ENCODE assay signal across 13 cellular contexts in the genomic region with DNA sequence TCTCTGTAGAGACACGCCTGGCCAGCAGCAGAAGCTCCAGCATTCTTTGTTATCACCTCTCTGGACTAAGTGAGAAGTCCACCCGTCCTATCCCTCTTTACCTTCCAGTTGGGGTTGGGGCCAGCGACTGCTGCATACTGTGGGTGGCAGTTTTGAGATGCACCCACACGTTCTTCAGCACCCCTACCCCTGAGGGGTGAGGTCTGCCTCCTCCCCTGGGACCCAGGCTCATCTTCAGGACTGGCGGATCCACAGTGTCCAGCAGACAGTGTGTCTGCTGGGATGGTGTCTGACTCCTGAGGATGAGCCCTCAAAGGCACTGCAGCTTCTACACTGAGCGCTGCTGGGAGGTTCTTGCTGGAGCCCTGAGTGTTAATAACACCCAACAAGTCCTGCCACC.
DNase-seq lines count a peak whose midpoint lies in the region; ATAC-seq and TF ChIP-seq lines count a peak whose summit lies in the region.
"Had no signal": no experiment of that assay in that cellular context is flagged by ENCODE, and none has a peak within 500 bp of the region (broad histone marks: within the 10 kb centered on the region; RNA-seq: fewer than 3 reads in every experiment).

No MANE protein-coding gene starts in this region.

- H3K27ac Mint-ChIP-seq in natural killer cell treated with Interleukin-12 subunit alpha and Interleukin-12 subunit beta and Interleukin-15 and Interleukin-18, amount 100 ng/mL, for 72 hours: no peak overlapping the region
- H3K27ac Mint-ChIP-seq in natural killer cell: no peak overlapping the region
- H3K27ac Mint-ChIP-seq in stimulated activated effector memory CD8-positive, alpha-beta T cell treated with anti-CD3 and anti-CD28 coated beads, Interleukin-12 subunit alpha, Interleukin-12 subunit beta, amount 100 ng/mL, for 72 hours: no peak overlapping the region
- H3K27ac Mint-ChIP-seq: CD4-positive, CD25-positive, alpha-beta regulatory T cell; IgD-negative memory B cell had no signal

- no peak overlapping the region for H2BK5ac ChIP-seq in neuronal stem cell (ENCODE audit: low read length)

- H3K4me2 ChIP-seq in neuronal stem cell (ENCODE audit: insufficient read depth, low read length, poor library complexity, severe bottlenecking): no peak overlapping the region
- H3K4me2 ChIP-seq: BLaER1 treated with 17β-estradiol and CSF1 and Interleukin-3, amounts not matched to agents 10 nM and 100 nM had no signal

- peaks cover 0 to 18% (median 17%) of the 10 kb centered on the region in 3 experiments for H3K27me3 ChIP-seq in neuronal stem cell (ENCODE audit: control insufficient read depth in 3 of 3, insufficient read depth in 3 of 3, low read depth in 1 of 3, low read length in 3 of 3)
- H3K27me3 ChIP-seq: BLaER1 treated with 17β-estradiol and CSF1 and Interleukin-3, amounts not matched to agents 10 nM and 100 nM had no signal

- H2BK15ac ChIP-seq in neuronal stem cell (ENCODE audit: low read length): no peak overlapping the region

- no peaks in the 10 kb centered on the region for H3K36me3 Mint-ChIP-seq in natural killer cell treated with Interleukin-12 subunit alpha and Interleukin-12 subunit beta and Interleukin-15 and Interleukin-18, amount 100 ng/mL, for 72 hours
- H3K36me3 Mint-ChIP-seq in natural killer cell: no peaks in the 10 kb centered on the region
- H3K36me3 Mint-ChIP-seq in stimulated activated effector memory CD8-positive, alpha-beta T cell treated with anti-CD3 and anti-CD28 coated beads, Interleukin-12 subunit alpha, Interleukin-12 subunit beta, amount 100 ng/mL, for 72 hours: no peaks in the 10 kb centered on the region
- H3K36me3 Mint-ChIP-seq: CD4-positive, CD25-positive, alpha-beta regulatory T cell had no signal

- H3K79me1 ChIP-seq in neuronal stem cell (ENCODE audit: low read depth, low read length): no peaks in the 10 kb centered on the region

- H2AFZ ChIP-seq in neuronal stem cell (ENCODE audit: low read length): no peak overlapping the region

- peak overlapping the region; percentile 61 for H3K18ac ChIP-seq in neuronal stem cell (ENCODE audit: low read length)

- H4K91ac ChIP-seq in neuronal stem cell (ENCODE audit: low read depth, low read length, poor library complexity): no peak overlapping the region

- peaks cover 6 to 19% of the 10 kb centered on the region in 2 donors for H3K9me3 ChIP-seq in neuronal stem cell (replicated peaks in 1 of 2; ENCODE audit: control insufficient read depth in 2 of 2, insufficient read depth in 1 of 2, low read depth in 1 of 2, low read length in 2 of 2)
- H3K9me3 ChIP-seq: BLaER1 treated with 17β-estradiol and CSF1 and Interleukin-3, amounts not matched to agents 10 nM and 100 nM had no signal

- no peak overlapping the region for H4K8ac ChIP-seq in neuronal stem cell (ENCODE audit: low read depth, low read length)

- H2BK12ac ChIP-seq in neuronal stem cell (ENCODE audit: low read length): no peak overlapping the region

- peaks cover 0 to 5% of the 10 kb centered on the region in 2 donors for H3K4me1 Mint-ChIP-seq in natural killer cell treated with Interleukin-12 subunit alpha and Interleukin-12 subunit beta and Interleukin-15 and Interleukin-18, amount 100 ng/mL, for 72 hours (ENCODE audit: low read depth in 2 of 2)
- no peaks in the 10 kb centered on the region for H3K4me1 Mint-ChIP-seq in natural killer cell
- H3K4me1 Mint-ChIP-seq in stimulated activated effector memory CD8-positive, alpha-beta T cell treated with anti-CD3 and anti-CD28 coated beads, Interleukin-12 subunit alpha, Interleukin-12 subunit beta, amount 100 ng/mL, for 72 hours: peaks cover 7% of the 10 kb centered on the region
- H3K4me1 Mint-ChIP-seq: CD4-positive, CD25-positive, alpha-beta regulatory T cell had no signal

- no peaks in the 10 kb centered on the region for H3K27me3 Mint-ChIP-seq in natural killer cell treated with Interleukin-12 subunit alpha and Interleukin-12 subunit beta and Interleukin-15 and Interleukin-18, amount 100 ng/mL, for 72 hours
- H3K27me3 Mint-ChIP-seq in natural killer cell (ENCODE audit: low read depth in 2 of 2): peaks cover 0 to 4% of the 10 kb centered on the region in 2 donors
- H3K27me3 Mint-ChIP-seq: CD4-positive, CD25-positive, alpha-beta regulatory T cell had no signal

- H3K14ac ChIP-seq in neuronal stem cell (ENCODE audit: low read length): no peak overlapping the region

- no peak overlapping the region for H3K9ac ChIP-seq in neuronal stem cell (ENCODE audit: low read depth, low read length, poor library complexity)
- H3K9ac ChIP-seq: BLaER1 treated with 17β-estradiol and CSF1 and Interleukin-3, amounts not matched to agents 10 nM and 100 nM had no signal

- peaks cover 6 to 16% of the 10 kb centered on the region in 2 donors for H3K4me1 ChIP-seq in neuronal stem cell (ENCODE audit: control insufficient read depth in 2 of 2, insufficient read depth in 1 of 2, low read depth in 1 of 2, low read length in 2 of 2)

- H3K4ac ChIP-seq in neuronal stem cell (ENCODE audit: low read length): no peak overlapping the region

- no peak overlapping the region for H3K4me3 Mint-ChIP-seq in natural killer cell treated with Interleukin-12 subunit alpha and Interleukin-12 subunit beta and Interleukin-15 and Interleukin-18, amount 100 ng/mL, for 72 hours
- H3K4me3 Mint-ChIP-seq in natural killer cell: no peak overlapping the region
- no peak overlapping the region for H3K4me3 Mint-ChIP-seq in stimulated activated effector memory CD8-positive, alpha-beta T cell treated with anti-CD3 and anti-CD28 coated beads, Interleukin-12 subunit alpha, Interleukin-12 subunit beta, amount 100 ng/mL, for 72 hours
- H3K4me3 Mint-ChIP-seq: CD4-positive, CD25-positive, alpha-beta regulatory T cell; IgD-negative memory B cell had no signal

- no peak for DNase-seq in natural killer cell treated with Interleukin-12 subunit alpha and Interleukin-12 subunit beta and Interleukin-15 and Interleukin-18, amount 100 ng/mL, for 72 hours (ENCODE audit: low spot score)
- DNase-seq in natural killer cell: no peak
- no peak for DNase-seq in neuronal stem cell (ENCODE audit: low spot score)
- no peak for DNase-seq in stimulated activated effector memory CD8-positive, alpha-beta T cell treated with anti-CD3 and anti-CD28 coated beads, Interleukin-12 subunit alpha, Interleukin-12 subunit beta, amount 100 ng/mL, for 72 hours (ENCODE audit: low spot score in 2 of 2)
- DNase-seq in cerebellar nuclear complex (lab: John Stamatoyannopoulos, UW): no peak
- DNase-seq: ACHN; CD4-positive, CD25-positive, alpha-beta regulatory T cell; DMS53 had no signal

- no peaks in the 10 kb centered on the region for H3K9me3 Mint-ChIP-seq in natural killer cell treated with Interleukin-12 subunit alpha and Interleukin-12 subunit beta and Interleukin-15 and Interleukin-18, amount 100 ng/mL, for 72 hours
- H3K9me3 Mint-ChIP-seq in natural killer cell: no peaks in the 10 kb centered on the region
- H3K9me3 Mint-ChIP-seq in stimulated activated effector memory CD8-positive, alpha-beta T cell treated with anti-CD3 and anti-CD28 coated beads, Interleukin-12 subunit alpha, Interleukin-12 subunit beta, amount 100 ng/mL, for 72 hours: no peaks in the 10 kb centered on the region
- H3K9me3 Mint-ChIP-seq: CD4-positive, CD25-positive, alpha-beta regulatory T cell; IgD-negative memory B cell had no signal

- H3K27ac ChIP-seq in neuronal stem cell (replicated peaks; ENCODE audit: low read length): no peak overlapping the region
- H3K27ac ChIP-seq: BLaER1 treated with 17β-estradiol and CSF1 and Interleukin-3, amounts not matched to agents 10 nM and 100 nM had no signal

- H3K23ac ChIP-seq in neuronal stem cell (ENCODE audit: low read depth, low read length, poor library complexity): no peak overlapping the region

- peak; percentile 37 to 56 for ATAC-seq in natural killer cell treated with Interleukin-12 subunit alpha and Interleukin-12 subunit beta and Interleukin-15 and Interleukin-18, amount 100 ng/mL, for 72 hours
- ATAC-seq in natural killer cell: no peak
- peak; percentile 11 for ATAC-seq in stimulated activated effector memory CD8-positive, alpha-beta T cell treated with anti-CD3 and anti-CD28 coated beads, Interleukin-12 subunit alpha, Interleukin-12 subunit beta, amount 100 ng/mL, for 72 hours
- ATAC-seq in HG03442 (IDR thresholded peaks at IDR 0.05; ENCODE audit: unreplicated experiment): no peak
- ATAC-seq in HG02610 (IDR thresholded peaks at IDR 0.05; ENCODE audit: unreplicated experiment): no peak
- ATAC-seq: HCT116 had no signal

- H3K36me3 ChIP-seq in neuronal stem cell (replicated peaks in 1 of 2; ENCODE audit: control insufficient read depth in 2 of 2, insufficient read depth in 2 of 2, low read length in 2 of 2): no peaks in the 10 kb centered on the region
- H3K36me3 ChIP-seq: BLaER1 treated with 17β-estradiol and CSF1 and Interleukin-3, amounts not matched to agents 10 nM and 100 nM had no signal

- no CpG with 5 or more reads among the region's 6 CpGs for WGBS in neuronal stem cell (ENCODE audit: extremely low coverage in 2 of 2, insufficient read length in 2 of 2, insufficient replicate concordance in 1 of 2), 2 donors

- no peak overlapping the region for H2BK120ac ChIP-seq in neuronal stem cell (ENCODE audit: low read depth, low read length)

- H2AK5ac ChIP-seq in neuronal stem cell (ENCODE audit: low read depth, low read length): peak overlapping the region; percentile 24

- TF ChIP-seq CTCF in natural killer cell (IDR thresholded peaks at IDR 0.05): no peak

- no peak overlapping the region for H3K4me3 ChIP-seq in neuronal stem cell (ENCODE audit: low read length in 2 of 2)
- H3K4me3 ChIP-seq: BLaER1 treated with 17β-estradiol and CSF1 and Interleukin-3, amounts not matched to agents 10 nM and 100 nM had no signal

- intact Hi-C loops in natural killer cell (cut with micrococcal nuclease): no loop called here

Comparison
In these comparisons a context has a peak if more than half of its experiments do, and no peak if none do; other contexts are left out.
1. ATAC-seq: peak in natural killer cell treated with Interleukin-12 subunit alpha and Interleukin-12 subunit beta and Interleukin-15 and Interleukin-18, amount 100 ng/mL, for 72 hours (2 of 2) and stimulated activated effector memory CD8-positive, alpha-beta T cell treated with anti-CD3 and anti-CD28 coated beads, Interleukin-12 subunit alpha, Interleukin-12 subunit beta, amount 100 ng/mL, for 72 hours (single experiment); none in natural killer cell (0 of 3), HG03442 (single experiment) and HG02610 (single experiment).